Comparison of ENCODE assay signal across 9 cellular contexts in the genomic region with DNA sequence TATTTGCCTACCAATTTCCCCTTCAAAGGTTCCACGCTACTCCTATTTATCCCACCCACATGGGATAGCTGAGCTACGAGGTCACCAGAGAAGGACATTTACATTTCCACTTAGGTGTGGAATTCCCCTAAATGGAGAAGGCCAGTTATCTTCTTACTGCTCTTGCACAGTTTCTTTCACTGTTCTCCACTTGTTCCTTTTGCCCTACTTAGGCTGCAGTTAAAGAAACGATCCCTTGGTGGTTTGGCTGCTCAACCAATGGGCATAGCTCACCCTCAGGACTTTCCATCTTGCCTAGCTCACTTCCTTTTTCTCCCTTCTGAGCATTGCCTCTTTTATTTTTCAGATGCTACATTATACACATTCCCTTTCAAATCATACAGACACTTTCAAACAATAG. TPM values are rescaled to one million over a fixed set of nuclear protein-coding genes. Genes with fewer than 3 reads are reported as not detected.
DNase-seq lines count a peak whose midpoint lies in the region; ATAC-seq, FAIRE-seq and TF ChIP-seq lines count a peak whose summit lies in the region.
"Had no signal": no experiment of that assay in that cellular context is flagged by ENCODE, and none has a peak within 500 bp of the region (broad histone marks: within the 10 kb centered on the region; RNA-seq: fewer than 3 reads in every experiment).

No MANE protein-coding gene starts in this region.

- H3K27ac Mint-ChIP-seq in Caco-2 (ENCODE audit: unreplicated experiment): peak overlapping the region; percentile 9

- SMC1A ChIA-PET in GM12878 (lab: Charles Lee; ENCODE audit: uncharacterized antibody, unreplicated experiment): interaction anchor here (0.8 to 6.3 kb wide), 17 partner anchors 9 to 97 kb away, joined by 3 to 67 read pairs (median 5); a partner anchor contains a TSS

- ATAC-seq in GM21360 (IDR thresholded peaks at IDR 0.05; ENCODE audit: unreplicated experiment): peak; percentile 70
- ATAC-seq in HG03439 (IDR thresholded peaks at IDR 0.05; ENCODE audit: unreplicated experiment): peak; percentile 64
- peak; percentile 91 for ATAC-seq in GM12878
- no peak for ATAC-seq in right cardiac atrium

- H3K27ac ChIP-seq in GM12878 (ENCODE audit: control insufficient read depth, insufficient read depth): peak overlapping the region; percentile 65
- no peak overlapping the region for H3K27ac ChIP-seq in right cardiac atrium (ENCODE audit: low read length)

- TF ChIP-seq EP300 in GM12878 (IDR thresholded peaks at IDR 0.05; ENCODE audit: borderline replicate concordance in 1 of 2, control insufficient read depth in 1 of 2, low read depth in 2 of 2, low read length in 2 of 2): 0 out of 4 replicates have a peak, but pooled peaks of 1 of the 2 experiments have one; percentile 25

- H3K27me3 ChIP-seq in Caco-2 (replicated peaks; ENCODE audit: control insufficient read depth, insufficient read depth, low read length) (no peaks in the 10 kb centered on the region), GM12878 (replicated peaks in 1 of 2; ENCODE audit: control insufficient read depth in 2 of 2, insufficient read depth in 2 of 2, low read length in 1 of 2) (no peaks in the 10 kb centered on the region), right cardiac atrium (ENCODE audit: control insufficient read depth, insufficient read depth) (no peaks in the 10 kb centered on the region)

- peak overlapping the region; percentile 3; the same call in 1 of the 2 replicates for H2AFZ ChIP-seq in GM12878 (ENCODE audit: control insufficient read depth, low read depth, low read length)

- H3K27me3 Mint-ChIP-seq in Caco-2 (ENCODE audit: insufficient read depth, unreplicated experiment): no peaks in the 10 kb centered on the region

- no peak overlapping the region for H3K4me3 Mint-ChIP-seq in Caco-2 (ENCODE audit: unreplicated experiment)

- H3K4me3 ChIP-seq in Caco-2 (ENCODE audit: low read depth, low read length): no peak overlapping the region
- H3K4me3 ChIP-seq in GM12878: no peak overlapping the region
- no peak overlapping the region for H3K4me3 ChIP-seq in right cardiac atrium (ENCODE audit: low read length)
- H3K4me3 ChIP-seq: lung had no signal

- H3K4me1 Mint-ChIP-seq in Caco-2 (ENCODE audit: low read depth, unreplicated experiment): peaks cover 13% of the 10 kb centered on the region

- no peaks in the 10 kb centered on the region for H3K79me2 ChIP-seq in GM12878 (ENCODE audit: control insufficient read depth, insufficient read depth, low read length)

- TF ChIP-seq RAD21 in GM12878 (IDR thresholded peaks at IDR 0.05; ENCODE audit: insufficient read depth, low read depth, low read length): no peak

- no peaks in the 10 kb centered on the region for H3K9me3 Mint-ChIP-seq in Caco-2 (ENCODE audit: unreplicated experiment)

- H4K20me1 ChIP-seq in GM12878 (ENCODE audit: control insufficient read depth, insufficient read depth): no peaks in the 10 kb centered on the region

- no peaks in the 10 kb centered on the region for H3K36me3 Mint-ChIP-seq in Caco-2 (ENCODE audit: insufficient read depth, unreplicated experiment)

- CTCF ChIA-PET in Caco-2 (lab: Charles Lee) (interaction anchor here (0.6 to 1.0 kb wide), 2 partner anchors 11 to 101 kb away, joined by 4 to 5 read pairs; a partner anchor contains a TSS), GM12878 (lab: Yijun Ruan, JAX) (interaction anchor here (0.6 to 2.0 kb wide), 5 partner anchors 10 to 100 kb away, joined by 3 to 27 read pairs (median 4); a partner anchor contains a TSS)

- no peak for FAIRE-seq in GM12878 (lab: Jason Lieb, UNC)

- no peak for TF ChIP-seq CTCF in Caco-2 (IDR thresholded peaks at IDR 0.05; ENCODE audit: insufficient read depth in 1 of 2, low read depth in 1 of 2, low read length in 1 of 2, severe bottlenecking in 1 of 2, unreplicated experiment in 1 of 2)
- no peak for TF ChIP-seq CTCF in GM12878 (IDR thresholded peaks at IDR 0.05 in 2 of 3, conservative IDR thresholded peaks at IDR 0.05 in 1 of 3; ENCODE audit: control insufficient read depth in 2 of 3, extremely low read depth in 1 of 3, insufficient read depth in 1 of 3, low read depth in 3 of 3, low read length in 3 of 3)

- intact Hi-C loops in Caco-2 (cut with micrococcal nuclease; ENCODE audit: unreplicated experiment) (no loop called here), GM12878 (cut with micrococcal nuclease; ENCODE audit: unreplicated experiment) (loop anchor here (1.0 to 2.0 kb wide), 2 partner anchors 11 to 16 kb away; no protein-coding TSS in a partner anchor), right cardiac atrium (cut with DNase I) (no loop called here)

- no peaks in the 10 kb centered on the region for H3K9me3 ChIP-seq in Caco-2
- peaks cover 3% of the 10 kb centered on the region for H3K9me3 ChIP-seq in GM12878 (replicated peaks; ENCODE audit: control insufficient read depth, insufficient read depth, low read length)
- H3K9me3 ChIP-seq in right cardiac atrium (ENCODE audit: control insufficient read depth, low read length): no peaks in the 10 kb centered on the region

- no peak overlapping the region for H3K9ac ChIP-seq in GM12878 (ENCODE audit: control insufficient read depth, insufficient read depth, low read length)

- POLR2A ChIA-PET in Caco-2 (lab: Charles Lee): interaction anchor here (1.2 kb wide), 1 partner anchor 11 kb away, joined by 4 read pairs; a partner anchor contains a TSS
- POLR2A ChIA-PET in GM12878 (lab: Charles Lee): interaction anchor here (0.7 to 2.5 kb wide), 5 partner anchors 10 to 49 kb away, joined by 3 to 54 read pairs (median 3); a partner anchor contains a TSS

- in situ Hi-C loops in GM12878 (cut with MboI): loop anchor here (25.0 kb wide), 1 partner anchor 779 kb away; a partner anchor contains a TSS

- no peak for DNase-seq in Caco-2
- peak; percentile 79 for DNase-seq in GM12878 (ENCODE audit: low read depth, low spot score)
- DNase-seq in NCI-H1048 (lab: John Stamatoyannopoulos, UW): no peak
- DNase-seq in middle frontal gyrus (ENCODE audit: extremely low spot score, low spot score): no peak
- DNase-seq in right cardiac atrium: no peak
- no peak for DNase-seq in HT-29 (ENCODE audit: low spot score)

- H3K4me1 ChIP-seq in Caco-2: peaks cover 17% of the 10 kb centered on the region; the same call in 1 of the 2 replicates
- peaks cover 30% of the 10 kb centered on the region for H3K4me1 ChIP-seq in GM12878 (ENCODE audit: control insufficient read depth, insufficient read depth, low read length)
- no peaks in the 10 kb centered on the region for H3K4me1 ChIP-seq in right cardiac atrium (ENCODE audit: control insufficient read depth, insufficient read depth, low read length)

- no TSS peak for BruUV-seq in Caco-2 (replicated peaks; lab: Mats Ljungman, UMichigan)
- no TSS peak for BruUV-seq in GM12878 (replicated peaks; lab: Mats Ljungman, UMichigan)

- TF ChIP-seq POLR2A in GM12878 (IDR thresholded peaks at IDR 0.05; ENCODE audit: low read depth, low read length): no peak

- RAD21 ChIA-PET in GM12878 (lab: Charles Lee; ENCODE audit: unreplicated experiment): interaction anchor here (0.6 to 6.2 kb wide), 6 partner anchors 10 to 74 kb away, joined by 3 to 67 read pairs (median 10); a partner anchor contains a TSS

- 0% methylated on average over 3 of the region's 3 CpGs for WGBS in GM12878 (ENCODE audit: insufficient coverage, insufficient replicate concordance, low lambda C conversion rate, missing lambda C conversion rate)
- WGBS in right cardiac atrium: 56% methylated on average over 3 of the region's 3 CpGs

- H3K4me2 ChIP-seq in GM12878 (ENCODE audit: control insufficient read depth, insufficient read depth): peak overlapping the region; percentile 5

- H3K36me3 ChIP-seq in Caco-2 (ENCODE audit: control insufficient read depth, insufficient read depth, low read length) (no peaks in the 10 kb centered on the region), GM12878 (ENCODE audit: control insufficient read depth in 2 of 2, insufficient read depth in 2 of 2, low read length in 1 of 2) (no peaks in the 10 kb centered on the region)

TF ChIP-seq in GM12878, 131 proteins besides CTCF, POLR2A, EP300 and RAD21 (continues in another document):
- TF ChIP-seq SPI1 (IDR thresholded peaks at IDR 0.05; ENCODE audit: borderline replicate concordance, insufficient read depth, low read depth, low read length): peak; percentile 93
- no peak for TF ChIP-seq POLR2AphosphoS2 (IDR thresholded peaks at IDR 0.05; ENCODE audit: low read depth, low read length)

RNA-seq across cellular contexts. Expression of a gene that starts 11.2 kb away (rescaled TPM):
- total RNA-seq in Caco-2 (2022): 89.8 and 91.4 TPM in 2 replicates
- total RNA-seq in GM12878 (2013; cell fraction: nucleolus; rRNA removed): 236 and 247 TPM in 2 replicates
- 41.5 and 47.5 TPM in 2 replicates for total RNA-seq in GM12878 (2014; rRNA removed)
- 64.3 and 65.7 TPM in 2 replicates for total RNA-seq in GM12878 (2014; rRNA removed; fragmentation: Illumina TruSeq; extraction: Trizol)
- total RNA-seq in GM12878 (2021): 44.9 and 51.8 TPM in 2 replicates
- 4.3 TPM for polyA plus RNA-seq in GM12878 (2011; ENCODE audit: low read depth)
- 31.6 and 50.2 TPM in 2 replicates for polyA plus RNA-seq in GM12878 (2011; rRNA removed)
- 5.9 and 7.6 TPM in 2 replicates for polyA plus RNA-seq in GM12878 (2011; cell fraction: cytosol; rRNA removed)
- polyA plus RNA-seq in GM12878 (2011; cell fraction: nucleus; rRNA removed): 65.5 and 84.2 TPM in 2 replicates
- polyA plus RNA-seq in GM12878 (2012): 12.9 and 16.4 TPM in 2 replicates
- polyA plus RNA-seq in GM12878 (2014; fragmentation: Illumina TruSeq; extraction: Trizol): 36.6 and 53.7 TPM in 2 replicates
- polyA plus RNA-seq in GM12878 (2014; fragmentation: Nextera tagmentation; extraction: Ambion mirVana): 10 to 100 TPM; 22.9 to 24.1 TPM
- 30.4 and 38.3 TPM in 2 replicates for polyA plus RNA-seq in GM12878 (2014; rRNA removed)
- polyA plus RNA-seq in GM12878 (2016; fragmentation: Nextera tagmentation; extraction: Ambion mirVana): 10 to 100 TPM; 57.0 to 60.3 TPM
- polyA minus RNA-seq in GM12878 (2011; rRNA and poly(A)+ RNA removed): 32.7 and 34.8 TPM in 2 replicates
- polyA minus RNA-seq in GM12878 (2011; cell fraction: cytosol; rRNA and poly(A)+ RNA removed): 11.5 and 15.8 TPM in 2 replicates
- 93.1 and 134 TPM in 2 replicates for polyA minus RNA-seq in GM12878 (2011; cell fraction: nucleus; rRNA and poly(A)+ RNA removed)
- 10 to 100 TPM in 1 of 4 donors, 1 to 10 TPM in 3; 4.7 to 11.1 (median 8.4) TPM for total RNA-seq in right cardiac atrium
- 4.6 TPM for polyA plus RNA-seq in right cardiac atrium
- 4.6 and 7.4 TPM in 2 replicates for total RNA-seq in HT-29 (2014; rRNA removed; shearing (Covaris generic))

Comparison
In these comparisons a context has a peak if more than half of its experiments do, and no peak if none do; other contexts are left out.
1. ATAC-seq: peak in GM21360 (single experiment), HG03439 (single experiment) and GM12878 (single experiment); none in right cardiac atrium (0 of 2).